ENCODE assay signal across 1 cellular context in genomic region chr22:22817468-22818201, GRCh38.
A peak's percentile ranks its signal among the peaks of the same experiment; 100 is the strongest.
TF ChIP-seq lines count a peak whose summit lies in the region.

No MANE protein-coding gene starts in this region.

TF ChIP-seq in K562, 482 proteins besides CTCF, POLR2A, EP300 and RAD21 (continues in another document):
- TF ChIP-seq ETS1 (conservative IDR thresholded peaks at IDR 0.05; ENCODE audit: control insufficient read depth, low read depth, low read length) (no peak), HMGXB4 (CRISPR knock-in tag; IDR thresholded peaks at IDR 0.05) (peak; percentile 81), ZNF184 (CRISPR knock-in tag; IDR thresholded peaks at IDR 0.05) (peak; percentile 64; the same call in 1 of the 2 replicates), USF1 (CRISPR knock-in tag; IDR thresholded peaks at IDR 0.05) (no peak), TARDBP (IDR thresholded peaks at IDR 0.05) (no peak), ZNF778 (CRISPR knock-in tag; IDR thresholded peaks at IDR 0.05) (no peak), ZBTB40 (IDR thresholded peaks at IDR 0.05) (no peak), ZBTB40 (CRISPR knock-in tag; IDR thresholded peaks at IDR 0.05) (no peak), ATF3 (IDR thresholded peaks at IDR 0.05) (no peak), ATF3 (CRISPR knock-in tag; conservative IDR thresholded peaks at IDR 0.05) (peak; percentile 39; the same call in 1 of the 2 replicates), CHD7 (IDR thresholded peaks at IDR 0.05; ENCODE audit: low read depth, low read length) (no peak), PBX2 (CRISPR knock-in tag; IDR thresholded peaks at IDR 0.05; ENCODE audit: low read depth) (0 out of 2 replicates have a peak, but pooled peaks have one; percentile 28), PBX2 (tag; conservative IDR thresholded peaks at IDR 0.05; ENCODE audit: low read depth) (no peak), FOXO4 (CRISPR knock-in tag; IDR thresholded peaks at IDR 0.05) (no peak)
